ENCODE assay signal across 8 cellular contexts in the genomic region with DNA sequence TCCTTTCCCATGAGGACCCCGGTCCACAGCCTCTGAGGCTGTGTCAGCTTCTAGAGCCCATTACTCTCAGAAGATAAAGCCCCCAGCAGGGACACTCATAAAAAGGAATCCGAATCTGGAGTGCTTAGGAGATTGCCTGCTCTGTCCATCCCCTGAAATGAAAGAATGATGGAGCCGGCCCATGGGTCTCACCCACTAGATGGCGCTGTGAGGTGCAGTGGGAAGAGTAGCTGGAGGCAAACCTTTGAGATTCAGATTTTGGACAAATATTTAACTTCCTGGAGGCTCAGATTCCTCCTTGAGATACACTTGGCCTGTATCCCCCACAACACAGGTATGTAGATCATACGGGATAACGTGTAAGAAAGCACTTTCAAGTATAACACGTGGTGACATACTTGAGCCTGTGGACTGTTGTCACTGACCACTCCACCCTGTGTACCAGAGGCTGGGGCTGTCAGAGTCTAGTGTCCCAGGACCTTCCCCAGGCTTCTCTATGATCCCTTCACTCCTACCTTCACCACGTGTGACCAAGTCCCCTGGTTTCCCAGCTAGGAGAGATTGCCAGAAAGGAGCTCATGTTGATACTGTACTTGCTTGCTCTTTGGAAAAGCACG. TPM values are rescaled to one million over a fixed set of nuclear protein-coding genes. Genes with fewer than 3 reads are reported as not detected.
DNase-seq lines count a peak whose midpoint lies in the region; ATAC-seq and TF ChIP-seq lines count a peak whose summit lies in the region.

No MANE protein-coding gene starts in this region.

- no peak overlapping the region for H3K9ac ChIP-seq in H9 (ENCODE audit: extremely low read depth, insufficient read length, low read length)

- H3K23ac ChIP-seq in H9 (ENCODE audit: insufficient read length, low read depth, low read length), result no peak overlapping the region

- H3K4me1 ChIP-seq in H9 (ENCODE audit: insufficient read depth, low read length) (no peaks in the 10 kb centered on the region), neutrophil (ENCODE audit: control insufficient read depth in 1 of 2, insufficient read depth in 1 of 2, low read depth in 1 of 2, low read length in 1 of 2) (peaks cover 2 to 10% of the 10 kb centered on the region in 2 experiments)

- H4K20me1 ChIP-seq in H9 (ENCODE audit: control insufficient read depth, insufficient read depth, insufficient read length), result no peaks in the 10 kb centered on the region

- no peak overlapping the region for H4K91ac ChIP-seq in H9 (ENCODE audit: insufficient read length, low read depth, low read length)

- H3T11ph ChIP-seq in H9 (ENCODE audit: low read length), result no peak overlapping the region

- no peak overlapping the region for H2BK15ac ChIP-seq in H9 (ENCODE audit: low read depth, low read length)

- H3K27ac ChIP-seq in H9 (ENCODE audit: insufficient read length, low read depth, low read length) (no peak overlapping the region), neutrophil (peak overlapping the region; percentile 37)

- no peaks in the 10 kb centered on the region for H3K36me3 Mint-ChIP-seq in H9 (ENCODE audit: insufficient read depth in 1 of 3, low read depth in 3 of 3)

- H3K4me2 ChIP-seq in H9 (ENCODE audit: insufficient read depth, insufficient read length, low read length), result no peak overlapping the region

- no peak overlapping the region for H3K56ac ChIP-seq in H9 (ENCODE audit: insufficient read length, low read depth, low read length)

- no peaks in the 10 kb centered on the region for H3K27me3 ChIP-seq in H9 (ENCODE audit: insufficient read depth, low read length)
- no peaks in the 10 kb centered on the region for H3K27me3 ChIP-seq in neutrophil

- H2AFZ ChIP-seq in H9 (ENCODE audit: low read length), result no peak overlapping the region

- H3K14ac ChIP-seq in H9 (ENCODE audit: insufficient read depth, low read length), result no peak overlapping the region

- H2BK12ac ChIP-seq in H9 (ENCODE audit: insufficient read length, low read depth, low read length), result no peak overlapping the region

- H2BK20ac ChIP-seq in H9 (ENCODE audit: low read depth, low read length, poor library complexity, severe bottlenecking), result no peak overlapping the region

- no peak overlapping the region for H3K4ac ChIP-seq in H9 (ENCODE audit: low read depth, low read length)

- no peaks in the 10 kb centered on the region for H3K79me2 ChIP-seq in H9 (ENCODE audit: insufficient read depth, low read length)

- H3K9me3 Mint-ChIP-seq in H9, result peaks cover 0 to 3% of the 10 kb centered on the region in 2 experiments; a peak in 1 of 5 replicates

- no peak overlapping the region for H2BK120ac ChIP-seq in H9 (ENCODE audit: low read depth, low read length, poor library complexity, severe bottlenecking)

- H3K9me3 ChIP-seq in H9 (ENCODE audit: control insufficient read depth, low read depth, low read length) (no peaks in the 10 kb centered on the region), neutrophil (no peaks in the 10 kb centered on the region)

- TF ChIP-seq CTCF in AG09319 (IDR thresholded peaks at IDR 0.05; ENCODE audit: low read depth, low read length) (peak; percentile 52), H9 (conservative IDR thresholded peaks at IDR 0.05) (peak; percentile 93), neutrophil (IDR thresholded peaks at IDR 0.05) (peak; percentile 78)

- H3K36me3 ChIP-seq in neutrophil, result no peaks in the 10 kb centered on the region

- H2AK5ac ChIP-seq in H9 (ENCODE audit: insufficient read length, low read length), result no peak overlapping the region

- peaks cover 59% of the 10 kb centered on the region for H3K27me3 Mint-ChIP-seq in H9 (ENCODE audit: low read depth)

- H2BK5ac ChIP-seq in H9 (ENCODE audit: insufficient read length, low read length), result no peak overlapping the region

- no peak overlapping the region for H4K8ac ChIP-seq in H9 (replicated peaks; ENCODE audit: insufficient read length, low read depth, low read length)

- H3K23me2 ChIP-seq in H9 (ENCODE audit: insufficient read length, low read depth, low read length, poor library complexity, severe bottlenecking), result no peaks in the 10 kb centered on the region

- H3K4me3 Mint-ChIP-seq in H9, result no peak overlapping the region

- H3K4me1 Mint-ChIP-seq in H9, result peaks cover 9 to 10% of the 10 kb centered on the region in 2 experiments

- DNase-seq in AG09319 (ENCODE audit: extremely low read depth, low read depth) (no peak), H9 (peak; percentile 70), dermis blood vessel endothelial cell (peak; percentile 53), NCI-H2081 treated with DMSO at 0.1 percent for 48 hours (lab: John Stamatoyannopoulos, UW) (no peak), NCI-H2196 (lab: John Stamatoyannopoulos, UW; ENCODE audit: unreplicated experiment) (no peak)
- peak; percentile 72 for DNase-seq in activated CD4-positive, CD25-positive, alpha-beta regulatory T cell treated with anti-CD3 and anti-CD28 coated beads, Interleukin-2, amount 50 U/mL, for 72 hours

- no peak overlapping the region for H3K18ac ChIP-seq in H9 (ENCODE audit: insufficient read length, low read depth, low read length)

- H3K4me3 ChIP-seq in neutrophil (ENCODE audit: low read depth in 1 of 2, low read length in 1 of 2), result no peak overlapping the region

- WGBS in H9 (ENCODE audit: extremely low coverage, insufficient read length, low lambda C conversion rate), result no CpG with 5 or more reads among the region's 9 CpGs

- no peak overlapping the region for H3K27ac Mint-ChIP-seq in H9

- no peak for ATAC-seq in HG03159 (IDR thresholded peaks at IDR 0.05; ENCODE audit: unreplicated experiment)

- no peaks in the 10 kb centered on the region for H3K79me1 ChIP-seq in H9 (ENCODE audit: insufficient read depth, low read depth, low read length, poor library complexity, severe bottlenecking)

- H4K5ac ChIP-seq in H9 (ENCODE audit: insufficient read length, low read depth, low read length), result no peak overlapping the region

RNA-seq across cellular contexts. Expression of a gene that starts 32.3 kb away (rescaled TPM):
- total RNA-seq in H9 (2021) (8.0 and 8.6 TPM in 2 replicates), dermis blood vessel endothelial cell (18.5 and 19.2 TPM in 2 replicates)

RNA-seq across cellular contexts. Expression of a gene that starts 37.0 kb away (rescaled TPM):
- total RNA-seq in H9 (2021) (not detected in 2 replicates), dermis blood vessel endothelial cell (0.09 and 0.17 TPM in 2 replicates)

RNA-seq across cellular contexts. Expression of a gene that starts 47.9 kb away (rescaled TPM):
- total RNA-seq in H9 (2021) (not detected in 2 replicates), dermis blood vessel endothelial cell (not detected in 2 replicates)

Comparison
In these comparisons a context has a peak if more than half of its experiments do, and no peak if none do; other contexts are left out.
1. DNase-seq: peak in H9 (single experiment), activated CD4-positive, CD25-positive, alpha-beta regulatory T cell treated with anti-CD3 and anti-CD28 coated beads, Interleukin-2, amount 50 U/mL, for 72 hours (single experiment) and dermis blood vessel endothelial cell (single experiment); none in AG09319 (single experiment), NCI-H2081 treated with DMSO at 0.1 percent for 48 hours (single experiment) and NCI-H2196 (single experiment).
2. Peak in every context shown above with its lines, with median percentiles within 50 percentile points of each other: CTCF ChIP-seq.